Comparison of ENCODE assay signal across 24 cellular contexts in genomic region chr5:133415506-133415905, GRCh38.
"Had no signal": no experiment of that assay in that cellular context is flagged by ENCODE, and none has a peak within 500 bp of the region (broad histone marks: within the 10 kb centered on the region; RNA-seq: fewer than 3 reads in every experiment).

No MANE protein-coding gene starts in this region.

- H3K36me3 ChIP-seq: SJSA1 had no signal

- DNase-seq: KBM-7, MV-4-11, NCI-H1048, NCI-H1105, NCI-H1417, NCI-H1436 treated with DMSO at 0.1 percent for 48 hours, NCI-H1694, NCI-H1930, NCI-H2081, NCI-H2171, NCI-H226, NCI-H446, NCI-H510A, NCI-H524 treated with DMSO at 0.1 percent for 48 hours, NCI-H69, NCI-H774, Right ventricle myocardium superior, RPMI8226, SIG-M5 had no signal

- H3K27ac ChIP-seq: HL-60, SJSA1, SK-N-MC had no signal

- H3K4me3 ChIP-seq: SJSA1, SK-N-MC had no signal

- FAIRE-seq: HTR-8/SVneo, RCC 7860 had no signal

- H3K9me3 ChIP-seq: SJSA1 had no signal
